ENCODE assay signal across 15 cellular contexts in the genomic region with DNA sequence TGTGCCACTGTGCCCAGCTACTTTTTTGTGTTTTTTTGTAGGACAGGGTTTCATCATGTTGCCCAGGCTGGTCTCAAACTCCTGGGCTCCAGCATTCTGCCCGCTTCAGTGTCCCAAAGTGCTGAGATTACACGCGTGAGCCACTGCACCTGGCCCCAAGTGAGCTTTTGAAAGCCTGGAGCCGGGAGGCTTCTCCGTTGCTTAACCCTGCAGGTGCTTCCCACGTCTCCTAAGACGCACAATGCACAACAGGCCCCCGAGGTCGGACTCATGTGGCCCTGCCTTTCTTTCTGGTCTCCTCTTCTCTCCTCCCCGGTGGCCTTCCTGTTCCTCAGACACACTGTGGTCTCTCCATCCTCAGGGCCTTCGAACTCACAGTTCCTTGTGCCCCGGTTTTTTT. TPM values are rescaled to one million over a fixed set of nuclear protein-coding genes. Genes with fewer than 3 reads are reported as not detected.
DNase-seq lines count a peak whose midpoint lies in the region; ATAC-seq and TF ChIP-seq lines count a peak whose summit lies in the region.
"Had no signal": no experiment of that assay in that cellular context is flagged by ENCODE, and none has a peak within 500 bp of the region (broad histone marks: within the 10 kb centered on the region; RNA-seq: fewer than 3 reads in every experiment).

No MANE protein-coding gene starts in this region.

- no peaks in the 10 kb centered on the region for H4K20me1 ChIP-seq in GM23338 (replicated peaks; ENCODE audit: insufficient read depth)

- H3K9me3 ChIP-seq in CD4-positive, CD25-positive, alpha-beta regulatory T cell (ENCODE audit: control insufficient read depth in 2 of 2, low read length in 2 of 2) = no peaks in the 10 kb centered on the region
- H3K9me3 ChIP-seq: HAP-1 had no signal

- DNase-seq in CD4-positive, CD25-positive, alpha-beta regulatory T cell = no peak
- DNase-seq in GM23338 (ENCODE audit: low spot score) = no peak
- no peak for DNase-seq in RWPE1 (ENCODE audit: low spot score)
- DNase-seq in neural crest cell (ENCODE audit: low read depth, low spot score) = no peak
- no peak for DNase-seq in activated CD4-positive, CD25-positive, alpha-beta regulatory T cell treated with anti-CD3 and anti-CD28 coated beads, Interleukin-2, amount 50 U/mL, for 72 hours
- no peak for DNase-seq in NCI-H526 (lab: John Stamatoyannopoulos, UW)
- no peak for DNase-seq in HUDEP-2 (lab: John Stamatoyannopoulos, UW; ENCODE audit: unreplicated experiment in 76 of 76)
- no peak for DNase-seq in activated T-cell treated with anti-CD3 and anti-CD28 coated beads, Interleukin-2, amount 50 U/mL, for 4 hours
- DNase-seq: CD8-positive, alpha-beta memory T cell; DMS79; EL; GOT3 had no signal

- no peak overlapping the region for H3K4me2 ChIP-seq in GM23338

- H3K4me1 ChIP-seq in CD4-positive, CD25-positive, alpha-beta regulatory T cell (ENCODE audit: control insufficient read depth, insufficient read depth, low read length, poor library complexity, severe bottlenecking) = no peaks in the 10 kb centered on the region
- H3K4me1 ChIP-seq in GM23338 (ENCODE audit: insufficient read depth) = no peaks in the 10 kb centered on the region
- H3K4me1 ChIP-seq: HAP-1 had no signal

- CTCF ChIA-PET in RWPE1 (lab: Yijun Ruan, JAX) = no interaction called here

- H3K4me3 Mint-ChIP-seq in CD4-positive, CD25-positive, alpha-beta regulatory T cell = no peak overlapping the region
- H3K4me3 Mint-ChIP-seq in GM23338 = no peak overlapping the region
- H3K4me3 Mint-ChIP-seq in neural crest cell = no peak overlapping the region
- no peak overlapping the region for H3K4me3 Mint-ChIP-seq in activated T-cell treated with anti-CD3 and anti-CD28 coated beads, Interleukin-2, amount 50 U/mL, for 4 hours
- H3K4me3 Mint-ChIP-seq: B cell; CD14-positive monocyte; CD8-positive, alpha-beta memory T cell had no signal

- TF ChIP-seq CTCF in GM23338 (conservative IDR thresholded peaks at IDR 0.05; ENCODE audit: low read depth in 2 of 2) (no peak), RWPE1 (conservative IDR thresholded peaks at IDR 0.05; ENCODE audit: low read depth) (no peak), neural crest cell (conservative IDR thresholded peaks at IDR 0.05) (no peak)

- H2AFZ ChIP-seq in GM23338 = no peak overlapping the region

- no peaks in the 10 kb centered on the region for H3F3A ChIP-seq in GM23338 (replicated peaks; ENCODE audit: low read depth)

- H3K36me3 Mint-ChIP-seq in CD4-positive, CD25-positive, alpha-beta regulatory T cell = peaks cover 25% of the 10 kb centered on the region
- H3K36me3 Mint-ChIP-seq in GM23338 (ENCODE audit: low read depth) = peaks cover 20% of the 10 kb centered on the region
- peaks cover 6% of the 10 kb centered on the region for H3K36me3 Mint-ChIP-seq in neural crest cell (ENCODE audit: low read depth)
- peaks cover 23% of the 10 kb centered on the region for H3K36me3 Mint-ChIP-seq in activated T-cell treated with anti-CD3 and anti-CD28 coated beads, Interleukin-2, amount 50 U/mL, for 4 hours (ENCODE audit: insufficient read depth)

- H3K27ac ChIP-seq in CD4-positive, CD25-positive, alpha-beta regulatory T cell (ENCODE audit: insufficient read depth, low read length, poor library complexity, severe bottlenecking) = no peak overlapping the region
- no peak overlapping the region for H3K27ac ChIP-seq in GM23338 (ENCODE audit: low read depth)
- 0 out of 2 replicates have a peak overlapping the region, but pooled peaks have one; percentile 6 for H3K27ac ChIP-seq in RWPE1

- H3K27ac Mint-ChIP-seq in CD4-positive, CD25-positive, alpha-beta regulatory T cell = peak overlapping the region in 2 of 3 donors; percentile 56 to 93
- H3K27ac Mint-ChIP-seq in GM23338 (peak overlapping the region; percentile 49; the same call in 1 of the 2 replicates), neural crest cell (ENCODE audit: unreplicated experiment) (peak overlapping the region; percentile 62)

- no peaks in the 10 kb centered on the region for H3K9me2 ChIP-seq in GM23338 (ENCODE audit: insufficient read depth)

- no peaks in the 10 kb centered on the region for H3K79me2 ChIP-seq in GM23338 (replicated peaks; ENCODE audit: insufficient read depth)

- no peak for ATAC-seq in CD4-positive, CD25-positive, alpha-beta regulatory T cell (ENCODE audit: low read depth in 2 of 2)
- no peak for ATAC-seq in GM23338
- no peak for ATAC-seq in activated T-cell treated with anti-CD3 and anti-CD28 coated beads, Interleukin-2, amount 50 U/mL, for 4 hours

- H3K4me1 Mint-ChIP-seq in CD4-positive, CD25-positive, alpha-beta regulatory T cell = peaks cover 0 to 4% (median 2%) of the 10 kb centered on the region in 4 donors
- H3K4me1 Mint-ChIP-seq in GM23338 (no peaks in the 10 kb centered on the region; the same call in 2 of the 3 replicates), neural crest cell (no peaks in the 10 kb centered on the region)
- H3K4me1 Mint-ChIP-seq in activated T-cell treated with anti-CD3 and anti-CD28 coated beads, Interleukin-2, amount 50 U/mL, for 4 hours (ENCODE audit: low read depth) = no peaks in the 10 kb centered on the region
- H3K4me1 Mint-ChIP-seq: CD14-positive monocyte had no signal

- H3K4me3 ChIP-seq in CD4-positive, CD25-positive, alpha-beta regulatory T cell (ENCODE audit: low read depth, low read length) = no peak overlapping the region
- H3K4me3 ChIP-seq in GM23338 = no peak overlapping the region
- H3K4me3 ChIP-seq: HAP-1 had no signal

- POLR2A ChIA-PET in RWPE1 (lab: Yijun Ruan, JAX; ENCODE audit: low non-redundant PET) = interaction anchor here (0.5 kb wide), 1 partner anchor 10 kb away, joined by 3 read pairs; no protein-coding TSS in a partner anchor

- H3K36me3 ChIP-seq in CD4-positive, CD25-positive, alpha-beta regulatory T cell (ENCODE audit: control insufficient read depth, insufficient read depth, low read length) = peaks cover 24% of the 10 kb centered on the region
- H3K36me3 ChIP-seq in GM23338 (ENCODE audit: insufficient read depth) = 0 out of 2 replicates have a peak, but pooled peaks cover 6% of the 10 kb centered on the region
- H3K36me3 ChIP-seq: HAP-1 had no signal

- no peaks in the 10 kb centered on the region for H3K27me3 Mint-ChIP-seq in CD4-positive, CD25-positive, alpha-beta regulatory T cell
- H3K27me3 Mint-ChIP-seq in GM23338 (ENCODE audit: insufficient read depth, low read depth, poor library complexity) (peaks cover 11% of the 10 kb centered on the region), neural crest cell (ENCODE audit: low read depth) (no peaks in the 10 kb centered on the region)
- H3K27me3 Mint-ChIP-seq in activated T-cell treated with anti-CD3 and anti-CD28 coated beads, Interleukin-2, amount 50 U/mL, for 4 hours (ENCODE audit: low read depth) = no peaks in the 10 kb centered on the region
- H3K27me3 Mint-ChIP-seq: B cell; CD8-positive, alpha-beta memory T cell had no signal

- H3K9me3 Mint-ChIP-seq in CD4-positive, CD25-positive, alpha-beta regulatory T cell = no peaks in the 10 kb centered on the region
- H3K9me3 Mint-ChIP-seq in GM23338 (no peaks in the 10 kb centered on the region), neural crest cell (no peaks in the 10 kb centered on the region)
- H3K9me3 Mint-ChIP-seq in activated T-cell treated with anti-CD3 and anti-CD28 coated beads, Interleukin-2, amount 50 U/mL, for 4 hours = no peaks in the 10 kb centered on the region
- H3K9me3 Mint-ChIP-seq: CD8-positive, alpha-beta memory T cell had no signal

- H3K27me3 ChIP-seq in CD4-positive, CD25-positive, alpha-beta regulatory T cell (ENCODE audit: control insufficient read depth, insufficient read depth, low read length) = no peaks in the 10 kb centered on the region
- no peaks in the 10 kb centered on the region for H3K27me3 ChIP-seq in GM23338 (ENCODE audit: insufficient read depth)

TF ChIP-seq in GM23338, 12 proteins besides CTCF, POLR2A, EP300 and RAD21 (continues in another document):
- TF ChIP-seq EZH2 (IDR thresholded peaks at IDR 0.05; ENCODE audit: low read depth, unreplicated experiment) = no peak
- no peak for TF ChIP-seq ZNF331 (CRISPR knock-in tag; IDR thresholded peaks at IDR 0.05; ENCODE audit: low read depth)

RNA-seq across cellular contexts. Expression of a gene that starts 12.5 kb away (rescaled TPM):
- total RNA-seq in CD4-positive, CD25-positive, alpha-beta regulatory T cell = 28.2 TPM
- polyA plus RNA-seq in CD4-positive, CD25-positive, alpha-beta regulatory T cell = 1 to 10 TPM; 2.9 to 3.9 (median 3.4) TPM
- total RNA-seq in GM23338 (2014; rRNA removed; shearing (Covaris generic)) = 25.2 and 27.2 TPM in 2 replicates
- polyA plus RNA-seq in GM23338 (2016; fragmentation: Nextera tagmentation; extraction: Ambion mirVana) = 11.8 and 13.0 TPM in 2 replicates
- 19.9 and 20.2 TPM in 2 replicates for total RNA-seq in neural crest cell
- 10 to 100 TPM; 21.9 to 27.1 (median 24.2) TPM for total RNA-seq in activated T-cell treated with anti-CD3 and anti-CD28 coated beads, Interleukin-2, amount 50 U/mL, for 4 hours

RNA-seq across cellular contexts. Expression of a gene that starts 19.2 kb away (rescaled TPM):
- 0.52 TPM for total RNA-seq in CD4-positive, CD25-positive, alpha-beta regulatory T cell
- polyA plus RNA-seq in CD4-positive, CD25-positive, alpha-beta regulatory T cell = 1 to 10 TPM in 1 of 4 donors, not detected in 3; 2.8 TPM
- total RNA-seq in GM23338 (2014; rRNA removed; shearing (Covaris generic)) = 0.83 TPM in 1 of 2 replicates, not detected in the other
- 1.9 and 2.3 TPM in 2 replicates for polyA plus RNA-seq in GM23338 (2016; fragmentation: Nextera tagmentation; extraction: Ambion mirVana)
- not detected in 2 replicates for total RNA-seq in neural crest cell
- total RNA-seq in activated T-cell treated with anti-CD3 and anti-CD28 coated beads, Interleukin-2, amount 50 U/mL, for 4 hours = 1 to 10 TPM; 1.1 to 8.5 (median 1.5) TPM
- total RNA-seq: CD8-positive, alpha-beta memory T cell had no signal
- polyA plus RNA-seq: CD8-positive, alpha-beta memory T cell had no signal

RNA-seq across cellular contexts. Expression of a gene that starts 34.3 kb away (rescaled TPM):
- 1.4 TPM for total RNA-seq in CD4-positive, CD25-positive, alpha-beta regulatory T cell
- not detected for polyA plus RNA-seq in CD4-positive, CD25-positive, alpha-beta regulatory T cell
- total RNA-seq in GM23338 (2014; rRNA removed; shearing (Covaris generic)) = 0.08 and 0.73 TPM in 2 replicates
- 3.2 and 4.0 TPM in 2 replicates for polyA plus RNA-seq in GM23338 (2016; fragmentation: Nextera tagmentation; extraction: Ambion mirVana)
- total RNA-seq in neural crest cell = 3.1 and 3.3 TPM in 2 replicates
- 1 to 10 TPM; 1.0 to 1.4 (median 1.4) TPM for total RNA-seq in activated T-cell treated with anti-CD3 and anti-CD28 coated beads, Interleukin-2, amount 50 U/mL, for 4 hours
- polyA plus RNA-seq: CD14-positive monocyte; CD8-positive, alpha-beta memory T cell had no signal

RNA-seq across cellular contexts. Expression of a gene that starts 38.2 kb away (rescaled TPM):
- total RNA-seq in CD4-positive, CD25-positive, alpha-beta regulatory T cell = 96.2 TPM
- 10 to 100 TPM; 22.9 to 30.3 (median 24.9) TPM for polyA plus RNA-seq in CD4-positive, CD25-positive, alpha-beta regulatory T cell
- total RNA-seq in GM23338 (2014; rRNA removed; shearing (Covaris generic)) = 64.2 and 65.4 TPM in 2 replicates
- 22.8 and 23.5 TPM in 2 replicates for polyA plus RNA-seq in GM23338 (2016; fragmentation: Nextera tagmentation; extraction: Ambion mirVana)
- total RNA-seq in neural crest cell = 63.9 and 67.3 TPM in 2 replicates
- total RNA-seq in activated T-cell treated with anti-CD3 and anti-CD28 coated beads, Interleukin-2, amount 50 U/mL, for 4 hours = 10 to 100 TPM; 63.0 to 66.9 (median 63.6) TPM

RNA-seq across cellular contexts. Expression of a gene that starts 48.9 kb away (rescaled TPM):
- 73.8 TPM for total RNA-seq in CD4-positive, CD25-positive, alpha-beta regulatory T cell
- polyA plus RNA-seq in CD4-positive, CD25-positive, alpha-beta regulatory T cell = 1 to 10 TPM; 1.5 to 2.4 (median 1.9) TPM
- 17.2 and 27.5 TPM in 2 replicates for total RNA-seq in GM23338 (2014; rRNA removed; shearing (Covaris generic))
- polyA plus RNA-seq in GM23338 (2016; fragmentation: Nextera tagmentation; extraction: Ambion mirVana) = 12.2 and 13.6 TPM in 2 replicates
- total RNA-seq in neural crest cell = 60.6 and 66.9 TPM in 2 replicates
- 10 to 100 TPM; 35.5 to 41.4 (median 41.0) TPM for total RNA-seq in activated T-cell treated with anti-CD3 and anti-CD28 coated beads, Interleukin-2, amount 50 U/mL, for 4 hours
